In the genomic region with DNA sequence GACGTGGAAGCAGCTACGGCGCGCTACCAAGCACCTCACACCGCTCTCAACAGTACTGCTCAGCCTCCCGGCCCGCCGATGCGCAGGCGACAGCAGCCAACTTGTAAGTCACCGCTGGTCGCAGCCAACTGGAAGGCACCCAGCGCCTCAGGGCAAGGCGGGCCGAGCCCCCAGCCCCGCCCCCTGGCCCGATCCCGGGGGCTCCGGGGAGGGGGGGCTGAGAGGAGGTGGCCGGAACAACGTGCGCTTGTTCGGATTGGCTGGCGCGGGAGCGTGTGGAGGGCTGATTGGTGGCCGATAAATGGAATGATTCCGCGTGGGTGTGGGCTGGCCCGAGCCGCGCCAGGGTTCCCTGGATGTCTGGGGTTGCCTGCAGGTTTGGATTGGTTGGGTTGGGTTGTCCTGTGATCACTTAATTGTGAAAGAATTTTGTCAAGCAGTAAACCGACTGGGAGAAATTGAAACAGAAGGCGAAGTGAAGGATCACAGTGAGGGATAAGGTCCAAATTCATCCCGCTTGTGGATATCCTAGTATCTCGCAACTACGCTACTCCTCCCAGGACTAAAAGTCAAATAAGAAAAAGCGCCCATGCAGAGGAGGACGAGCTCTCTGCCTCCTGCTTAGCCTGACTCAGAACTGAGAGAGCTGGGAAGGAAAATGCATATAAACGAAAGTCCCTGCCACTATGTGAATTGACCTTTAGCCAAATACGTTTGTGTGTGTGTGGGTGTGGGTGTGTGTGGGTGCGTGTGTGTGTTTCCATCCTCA, we compare ENCODE assay signal across 8 cellular contexts. TPM values are rescaled to one million over a fixed set of nuclear protein-coding genes. Genes with fewer than 3 reads are reported as not detected.
DNase-seq lines count a peak whose midpoint lies in the region; ATAC-seq and TF ChIP-seq lines count a peak whose summit lies in the region.

A gene with protein sequence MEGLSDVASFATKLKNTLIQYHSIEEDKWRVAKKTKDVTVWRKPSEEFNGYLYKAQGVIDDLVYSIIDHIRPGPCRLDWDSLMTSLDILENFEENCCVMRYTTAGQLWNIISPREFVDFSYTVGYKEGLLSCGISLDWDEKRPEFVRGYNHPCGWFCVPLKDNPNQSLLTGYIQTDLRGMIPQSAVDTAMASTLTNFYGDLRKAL (minus strand): TSS at position 130 of the 769 bp plus-strand sequence. CDS start 5,102 bp downstream, outside the sequence.

- H3K9ac ChIP-seq in HUES64 (ENCODE audit: low read depth, low read length) (peak within 1 kb of the TSS; percentile 76), OCI-LY1 (ENCODE audit: low read length) (peak within 1 kb of the TSS; percentile 86)

- no peaks in the 10 kb centered on the region for H3F3A ChIP-seq in OCI-LY1 (ENCODE audit: insufficient read depth, low read length)

- H3K4me1 ChIP-seq in HUES64 (ENCODE audit: insufficient read depth, low read length) (peaks cover 46% of the 10 kb centered on the region), OCI-LY1 (ENCODE audit: insufficient read depth, low read length, severe bottlenecking) (peaks cover 36% of the 10 kb centered on the region)

- TF ChIP-seq CTCF in OCI-LY1 (IDR thresholded peaks at IDR 0.05; ENCODE audit: low read length) (no peak), endothelial cell (IDR thresholded peaks at IDR 0.05; ENCODE audit: unreplicated experiment) (no peak), mesothelial cell of epicardium (IDR thresholded peaks at IDR 0.05; ENCODE audit: unreplicated experiment) (no peak)

- H3K79me2 ChIP-seq in OCI-LY1 (ENCODE audit: insufficient read depth, low read length): peaks cover 41% of the 10 kb centered on the region

- ATAC-seq in GM21447 (IDR thresholded peaks at IDR 0.05; ENCODE audit: unreplicated experiment): peak; percentile 95

- no peaks in the 10 kb centered on the region for H3K9me3 ChIP-seq in HUES64 (ENCODE audit: insufficient read depth, low read depth, low read length)
- H3K9me3 ChIP-seq in OCI-LY1 (ENCODE audit: low read length): no peaks in the 10 kb centered on the region

- H3K4me3 Mint-ChIP-seq in endothelial cell (ENCODE audit: unreplicated experiment) (peak within 1 kb of the TSS; percentile 88), mesothelial cell of epicardium (peak within 1 kb of the TSS; percentile 95)

- H3K27me3 Mint-ChIP-seq in endothelial cell (ENCODE audit: unreplicated experiment) (peaks cover 2% of the 10 kb centered on the region), mesothelial cell of epicardium (ENCODE audit: low read depth) (no peaks in the 10 kb centered on the region)

- 1% methylated on average over 42 of the region's 42 CpGs for WGBS in HUES64

- H3K36me3 Mint-ChIP-seq in endothelial cell (ENCODE audit: low read depth, unreplicated experiment) (no peaks in the 10 kb centered on the region), mesothelial cell of epicardium (no peaks in the 10 kb centered on the region)

- no peak within 1 kb of the TSS for H2AFZ ChIP-seq in OCI-LY1 (ENCODE audit: low read length)

- H3K27me3 ChIP-seq in HUES64 (ENCODE audit: insufficient read depth, low read length) (no peaks in the 10 kb centered on the region), OCI-LY1 (ENCODE audit: insufficient read depth, low read length) (no peaks in the 10 kb centered on the region)

- H3K27ac ChIP-seq in HUES64 (ENCODE audit: low read depth, low read length) (peak within 1 kb of the TSS; percentile 82), OCI-LY1 (ENCODE audit: low read depth, low read length, poor library complexity, severe bottlenecking) (peak within 1 kb of the TSS; percentile 72)

- no peaks in the 10 kb centered on the region for H3K9me3 Mint-ChIP-seq in endothelial cell (ENCODE audit: unreplicated experiment)
- no peaks in the 10 kb centered on the region for H3K9me3 Mint-ChIP-seq in mesothelial cell of epicardium

- H3K4me3 ChIP-seq in HUES64 (ENCODE audit: low read length): peak within 1 kb of the TSS; percentile 81
- H3K4me3 ChIP-seq in OCI-LY1 (ENCODE audit: low read depth, low read length, poor library complexity, severe bottlenecking): peak within 1 kb of the TSS; percentile 75

- in situ Hi-C loops in Caki2 (cut with HindIII; ENCODE audit: low pct_unique_long_range_greater_than_20kb, low sequenced_read_pairs): no loop called here

- H3K4me2 ChIP-seq in OCI-LY1 (ENCODE audit: low read length): peak within 1 kb of the TSS; percentile 78

- peaks cover 36% of the 10 kb centered on the region for H3K4me1 Mint-ChIP-seq in endothelial cell (ENCODE audit: unreplicated experiment)
- peaks cover 52% of the 10 kb centered on the region for H3K4me1 Mint-ChIP-seq in mesothelial cell of epicardium

- peak; percentile 99 for DNase-seq in Caki2 (ENCODE audit: low read depth)
- DNase-seq in activated CD8-positive, alpha-beta memory T cell treated with anti-CD3 and anti-CD28 coated beads, Interleukin-2, amount 50 U/mL, for 48 hours: peak; percentile 95
- peak; percentile 97 for DNase-seq in endothelial cell (ENCODE audit: low spot score)
- peak; percentile 86 to 96 for DNase-seq in mesothelial cell of epicardium (ENCODE audit: low spot score in 2 of 2, unreplicated experiment in 2 of 2)
- peak; percentile 92 to 95 for DNase-seq in stimulated activated CD8-positive, alpha-beta memory T cell treated with anti-CD3 and anti-CD28 coated beads, Interleukin-15, amount 100 ng/mL, for 48 hours (ENCODE audit: low read depth in 2 of 2)

- H4K20me1 ChIP-seq in OCI-LY1 (ENCODE audit: insufficient read depth, low read length): peaks cover 2% of the 10 kb centered on the region; the same call in 1 of the 2 replicates

- no peaks in the 10 kb centered on the region for H3K9me2 ChIP-seq in OCI-LY1 (ENCODE audit: low read depth, low read length)

- H3K27ac Mint-ChIP-seq in endothelial cell (ENCODE audit: unreplicated experiment) (peak within 1 kb of the TSS; percentile 85), mesothelial cell of epicardium (peak within 1 kb of the TSS; percentile 99)

- H3K36me3 ChIP-seq in HUES64 (ENCODE audit: insufficient read depth, low read length) (no peaks in the 10 kb centered on the region), OCI-LY1 (ENCODE audit: insufficient read depth, low read length) (no peaks in the 10 kb centered on the region)

RNA-seq across cellular contexts. Expression of the gene that starts here (rescaled TPM):
- 6.5 and 15.2 TPM in 2 replicates for total RNA-seq in Caki2 (2014; rRNA removed; shearing (Covaris generic); ENCODE audit: low replicate concordance)
- polyA plus RNA-seq in HUES64 (2013, experiment 1 of 2): 45.3 TPM
- polyA plus RNA-seq in HUES64 (2013, experiment 2 of 2): 52.3 TPM
- total RNA-seq in endothelial cell (ENCODE audit: unreplicated experiment) (39.5 TPM), mesothelial cell of epicardium (65.8 to 68.4 TPM (median 67.4 TPM) in 3 replicates)

Comparison
In these comparisons a context has a peak if more than half of its experiments do, and no peak if none do; other contexts are left out.
1. Peak in every context shown above with its lines: DNase-seq, ATAC-seq, H3K4me3 ChIP-seq and H3K27ac ChIP-seq.